ENCODE assay signal across 1 cellular context in the genomic region with DNA sequence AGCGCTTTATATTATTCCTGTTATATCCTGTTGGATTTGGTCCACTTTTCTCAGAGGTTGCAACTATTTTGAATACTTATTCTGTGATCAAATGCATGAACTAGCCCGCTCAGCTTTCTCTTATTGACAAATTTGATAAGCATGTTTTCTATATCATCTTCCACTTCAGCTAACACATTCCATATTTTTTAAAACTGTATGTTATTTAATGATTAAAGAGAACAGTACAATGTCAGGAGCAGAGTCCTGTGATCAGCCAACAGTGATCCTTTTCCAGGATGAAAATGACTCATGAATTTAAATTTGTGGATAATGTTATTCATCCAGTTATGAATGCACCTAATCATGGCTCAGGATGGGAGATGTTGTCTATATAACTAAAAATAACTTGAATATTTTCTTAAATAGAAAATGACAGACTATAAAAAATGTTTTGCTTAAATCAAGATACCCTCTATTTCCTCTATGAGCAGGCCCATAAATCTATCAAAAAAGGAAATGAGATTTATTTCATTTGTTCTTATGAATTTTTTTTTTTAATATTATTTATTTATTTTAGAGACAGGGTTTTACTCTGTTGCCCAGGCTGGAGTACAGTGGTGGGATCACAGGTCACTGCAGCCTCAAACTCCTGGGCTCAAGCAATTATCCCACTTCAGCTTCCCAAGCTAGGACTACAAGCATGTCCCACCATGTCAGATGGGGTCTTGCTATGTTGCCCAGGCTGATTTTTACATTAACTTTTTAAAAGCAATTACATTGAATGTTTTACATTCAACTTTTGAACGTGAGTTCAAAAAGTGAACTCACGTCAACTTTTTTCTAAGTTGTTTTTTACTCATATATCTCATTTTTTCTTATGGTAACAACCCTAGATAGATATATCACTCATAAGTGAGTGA.
TF ChIP-seq lines count a peak whose summit lies in the region.

No MANE protein-coding gene starts in this region.

TF ChIP-seq in endothelial cell of umbilical vein, 7 proteins besides CTCF, POLR2A, EP300 and RAD21 (continued from another document):
- TF ChIP-seq POLR2AphosphoS5 (IDR thresholded peaks at IDR 0.05; ENCODE audit: insufficient read depth, low read depth, low read length): no peak
- no peak for TF ChIP-seq JUN (IDR thresholded peaks at IDR 0.05; ENCODE audit: borderline replicate concordance, insufficient read depth, insufficient read length, low read depth)
